Comparison of ENCODE assay signal across 11 cellular contexts in the genomic region with DNA sequence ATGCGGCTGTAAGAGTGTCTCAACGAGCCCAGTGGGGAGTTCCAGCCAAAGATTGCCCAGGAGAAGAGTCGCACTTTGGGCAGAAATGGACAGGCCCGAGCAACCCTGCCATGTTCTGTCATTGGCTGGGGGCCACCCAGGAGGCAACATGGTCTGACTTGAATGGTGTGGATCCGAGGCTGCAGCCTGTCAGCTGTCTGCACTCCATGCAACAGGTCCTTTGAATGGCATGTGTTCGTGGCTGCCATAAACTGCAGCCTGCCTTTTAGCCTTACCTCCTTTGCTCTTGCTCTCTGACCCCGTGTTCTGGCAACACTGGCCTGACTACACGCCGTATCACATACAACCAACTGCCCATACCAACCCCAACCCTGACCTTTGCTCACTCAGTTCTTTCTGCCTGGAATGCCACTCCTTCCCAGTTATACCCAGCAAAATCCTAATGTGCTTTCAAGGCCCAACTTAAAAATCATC. TPM values are rescaled to one million over a fixed set of nuclear protein-coding genes. Genes with fewer than 3 reads are reported as not detected.
DNase-seq lines count a peak whose midpoint lies in the region; ATAC-seq and TF ChIP-seq lines count a peak whose summit lies in the region.
"Had no signal": no experiment of that assay in that cellular context is flagged by ENCODE, and none has a peak within 500 bp of the region (broad histone marks: within the 10 kb centered on the region; RNA-seq: fewer than 3 reads in every experiment).

No MANE protein-coding gene starts in this region.

- in situ Hi-C loops in mammary epithelial cell (cut with MboI; ENCODE audit: low sequenced_read_pairs in 2 of 2) = no loop called here

- POLR2A ChIA-PET in MCF 10A (lab: Yijun Ruan, JAX) = interaction anchor here (1.2 kb wide), 1 partner anchor 62 kb away, joined by 5 read pairs; no protein-coding TSS in a partner anchor

- H3K27me3 Mint-ChIP-seq in MCF 10A (ENCODE audit: insufficient read depth, unreplicated experiment) = no peaks in the 10 kb centered on the region
- H3K27me3 Mint-ChIP-seq in activated naive CD8-positive, alpha-beta T cell treated with anti-CD3 and anti-CD28 coated beads, Interleukin-2, amount 50 U/mL, for 24 hours = no peaks in the 10 kb centered on the region
- no peaks in the 10 kb centered on the region for H3K27me3 Mint-ChIP-seq in type B pancreatic cell

- H3K4me3 ChIP-seq in mammary epithelial cell (replicated peaks in 1 of 3; ENCODE audit: insufficient read depth in 1 of 3, low read depth in 2 of 3, low read length in 3 of 3) (no peak overlapping the region), mucosa of descending colon (no peak overlapping the region)
- H3K4me3 ChIP-seq: thyroid gland had no signal

- no peaks in the 10 kb centered on the region for H3K27me3 ChIP-seq in mammary epithelial cell (ENCODE audit: insufficient read depth, low read length)
- H3K27me3 ChIP-seq: thyroid gland had no signal

- H4K20me1 ChIP-seq in mammary epithelial cell (ENCODE audit: insufficient read depth, low read length) = no peaks in the 10 kb centered on the region

- DNase-seq in mammary epithelial cell = peak; percentile 44
- no peak for DNase-seq in MCF 10A (ENCODE audit: unreplicated experiment)
- no peak for DNase-seq in activated naive CD8-positive, alpha-beta T cell treated with anti-CD3 and anti-CD28 coated beads, Interleukin-2, amount 50 U/mL, for 24 hours
- peak in 1 of 3 donors; percentile 47 for DNase-seq in mucosa of descending colon
- DNase-seq in type B pancreatic cell (ENCODE audit: extremely low spot score, unreplicated experiment) = no peak
- no peak for DNase-seq in AG08395 (ENCODE audit: low spot score)
- DNase-seq in OCI-M2 (lab: John Stamatoyannopoulos, UW; ENCODE audit: unreplicated experiment) = no peak
- DNase-seq: NCI-H187 treated with DMSO at 0.1 percent for 48 hours, thyroid gland had no signal

- intact Hi-C loops in mammary epithelial cell (cut with micrococcal nuclease) (no loop called here), MCF 10A (cut with micrococcal nuclease) (no loop called here), mucosa of descending colon (cut with DNase I, micrococcal nuclease) (no loop called here)

- H3K9me3 Mint-ChIP-seq in MCF 10A (ENCODE audit: unreplicated experiment) = no peaks in the 10 kb centered on the region
- no peaks in the 10 kb centered on the region for H3K9me3 Mint-ChIP-seq in activated naive CD8-positive, alpha-beta T cell treated with anti-CD3 and anti-CD28 coated beads, Interleukin-2, amount 50 U/mL, for 24 hours
- H3K9me3 Mint-ChIP-seq in type B pancreatic cell = no peaks in the 10 kb centered on the region
- H3K9me3 Mint-ChIP-seq: T-helper 1 cell treated with Interleukin-12 subunit alpha and Interleukin-12 subunit beta and Interleukin-4 antibody, amounts not matched to agents 30 μg/mL and 1 μg/mL, for 36 hours had no signal

- peak overlapping the region; percentile 75 for H2AFZ ChIP-seq in mammary epithelial cell (ENCODE audit: low read depth, low read length)

- no peaks in the 10 kb centered on the region for H3K79me2 ChIP-seq in mammary epithelial cell (ENCODE audit: insufficient read depth, low read length)

- ATAC-seq in activated naive CD8-positive, alpha-beta T cell treated with anti-CD3 and anti-CD28 coated beads, Interleukin-2, amount 50 U/mL, for 24 hours = no peak
- ATAC-seq in mucosa of descending colon (peak; percentile 81), HG03175 (IDR thresholded peaks at IDR 0.05; ENCODE audit: unreplicated experiment) (no peak)

- no peak overlapping the region for H3K27ac ChIP-seq in mammary epithelial cell (ENCODE audit: insufficient read depth, low read depth, low read length)
- H3K27ac ChIP-seq: thyroid gland had no signal

- dilution Hi-C loops in mammary epithelial cell (cut with HindIII; ENCODE audit: low sequenced_read_pairs) = no loop called here

- no peak overlapping the region for H3K4me2 ChIP-seq in mammary epithelial cell (ENCODE audit: insufficient read depth, low read depth, low read length)

- peaks cover 24% of the 10 kb centered on the region for H3K4me1 Mint-ChIP-seq in MCF 10A (ENCODE audit: insufficient read depth, unreplicated experiment)
- peaks cover 86% of the 10 kb centered on the region for H3K4me1 Mint-ChIP-seq in activated naive CD8-positive, alpha-beta T cell treated with anti-CD3 and anti-CD28 coated beads, Interleukin-2, amount 50 U/mL, for 24 hours
- peaks cover 31% of the 10 kb centered on the region for H3K4me1 Mint-ChIP-seq in type B pancreatic cell (ENCODE audit: unreplicated experiment)

- WGBS in mammary epithelial cell (ENCODE audit: low coverage, missing lambda C conversion rate) = 36% methylated on average over 9 of the region's 9 CpGs

- H3K36me3 Mint-ChIP-seq in MCF 10A (ENCODE audit: insufficient read depth, unreplicated experiment) (peaks cover 7% of the 10 kb centered on the region), type B pancreatic cell (no peaks in the 10 kb centered on the region)
- H3K36me3 Mint-ChIP-seq in activated naive CD8-positive, alpha-beta T cell treated with anti-CD3 and anti-CD28 coated beads, Interleukin-2, amount 50 U/mL, for 24 hours (ENCODE audit: low read depth) = peaks cover 23% of the 10 kb centered on the region

- CTCF ChIA-PET in mammary epithelial cell (lab: Charles Lee; ENCODE audit: low non-redundant PET) = no interaction called here
- CTCF ChIA-PET in MCF 10A (lab: Yijun Ruan, JAX) = interaction anchor here (0.6 to 1.0 kb wide), 2 partner anchors 66 to 193 kb away, joined by 3 to 4 read pairs; no protein-coding TSS in a partner anchor

- no peak overlapping the region for H3K27ac Mint-ChIP-seq in MCF 10A (ENCODE audit: low read depth, unreplicated experiment)
- H3K27ac Mint-ChIP-seq in activated naive CD8-positive, alpha-beta T cell treated with anti-CD3 and anti-CD28 coated beads, Interleukin-2, amount 50 U/mL, for 24 hours = peak overlapping the region; percentile 6
- H3K27ac Mint-ChIP-seq in type B pancreatic cell = peak overlapping the region; percentile 2

- H3K4me3 Mint-ChIP-seq in MCF 10A (ENCODE audit: unreplicated experiment) (no peak overlapping the region), type B pancreatic cell (no peak overlapping the region)
- H3K4me3 Mint-ChIP-seq in activated naive CD8-positive, alpha-beta T cell treated with anti-CD3 and anti-CD28 coated beads, Interleukin-2, amount 50 U/mL, for 24 hours = no peak overlapping the region
- H3K4me3 Mint-ChIP-seq: T-helper 1 cell treated with Interleukin-12 subunit alpha and Interleukin-12 subunit beta and Interleukin-4 antibody, amounts not matched to agents 30 μg/mL and 1 μg/mL, for 36 hours had no signal

- TF ChIP-seq CTCF in mammary epithelial cell (conservative IDR thresholded peaks at IDR 0.05 in 1 of 2, IDR thresholded peaks at IDR 0.05 in 1 of 2; ENCODE audit: extremely low read depth in 1 of 2, insufficient read depth in 1 of 2, low read depth in 1 of 2, low read length in 2 of 2) (no peak), MCF 10A (IDR thresholded peaks at IDR 0.05; ENCODE audit: unreplicated experiment) (no peak), mucosa of descending colon (IDR thresholded peaks at IDR 0.05) (no peak), type B pancreatic cell (conservative IDR thresholded peaks at IDR 0.05) (no peak)

- H3K36me3 ChIP-seq in mammary epithelial cell (ENCODE audit: insufficient read depth, low read length) (no peaks in the 10 kb centered on the region), mucosa of descending colon (ENCODE audit: low read depth) (no peaks in the 10 kb centered on the region)
- H3K36me3 ChIP-seq: thyroid gland had no signal

- H3K4me1 ChIP-seq in mammary epithelial cell (ENCODE audit: insufficient read depth, low read length) (peaks cover 20% of the 10 kb centered on the region), mucosa of descending colon (ENCODE audit: low read depth) (peaks cover 71% of the 10 kb centered on the region)

- H3K9ac ChIP-seq in mammary epithelial cell (ENCODE audit: insufficient read depth, low read length) = no peak overlapping the region

- H3K9me3 ChIP-seq in mammary epithelial cell (replicated peaks; ENCODE audit: insufficient read depth, low read length) (no peaks in the 10 kb centered on the region), mucosa of descending colon (no peaks in the 10 kb centered on the region)
- H3K9me3 ChIP-seq: thyroid gland had no signal

- BruUV-seq in mammary epithelial cell (replicated peaks; lab: Mats Ljungman, UMichigan) (no TSS peak), MCF 10A (replicated peaks; lab: Mats Ljungman, UMichigan) (no TSS peak)

RNA-seq across cellular contexts. Expression of gene IRF1, which starts 55.7 kb away (rescaled TPM):
- 10 to 100 TPM in 1 of 2 donors, 1 to 10 TPM in 1; 5.3 to 14.9 TPM for total RNA-seq in mammary epithelial cell
- 9.0 TPM for polyA plus RNA-seq in mammary epithelial cell
- 24.6 TPM for polyA minus RNA-seq in mammary epithelial cell
- 18.7 and 23.0 TPM in 2 replicates for total RNA-seq in MCF 10A (2022)
- 100 to 1,000 TPM in 2 of 3 donors, 10 to 100 TPM in 1; 89.4 to 172 (median 143) TPM for total RNA-seq in mucosa of descending colon
- total RNA-seq in type B pancreatic cell (ENCODE audit: low replicate concordance) = 50.1 and 77.4 TPM in 2 replicates
